12 cellular contexts compared by ENCODE assay signal in genomic region chr7:101996876-101997275, GRCh38.
"Had no signal": no experiment of that assay in that cellular context is flagged by ENCODE, and none has a peak within 500 bp of the region (broad histone marks: within the 10 kb centered on the region; RNA-seq: fewer than 3 reads in every experiment).

No MANE protein-coding gene starts in this region.

- DNase-seq: activated CD4-positive, alpha-beta T cell treated with anti-CD3 and anti-CD28 coated beads for 48 hours; activated CD8-positive, alpha-beta T cell treated with anti-CD3 and anti-CD28 coated beads for 36 hours; activated effector memory CD4-positive, alpha-beta T cell treated with Interleukin-2 at 50 U/mL for 16 hours; activated T-cell treated with anti-CD3 and anti-CD28 coated beads, Interleukin-2, amount 50 U/mL, for 4 hours; adrenal gland; colonic mucosa; esophagus squamous epithelium; midbrain; T-helper 2 cell; thyroid gland had no signal

- H3K9me3 ChIP-seq: adrenal gland, colonic mucosa, esophagus squamous epithelium, thyroid gland had no signal

- H3K4me3 Mint-ChIP-seq: activated CD8-positive, alpha-beta T cell treated with anti-CD3 and anti-CD28 coated beads for 36 hours; activated naive CD4-positive, alpha-beta T cell treated with anti-CD3 and anti-CD28 coated beads, Interleukin-2, amount 50 U/mL, for 24 hours; activated T-cell treated with anti-CD3 and anti-CD28 coated beads, Interleukin-2, amount 50 U/mL, for 4 hours; stimulated activated memory B cell treated with anti-CD40 and anti-IgM and Interleukin-4, amounts not matched to agents 10 μg/mL and 1 μg/mL and 100 μg/mL, for 72 hours had no signal

- H3K4me3 ChIP-seq: adrenal gland, colonic mucosa, esophagus squamous epithelium, thyroid gland had no signal

- H3K36me3 ChIP-seq: adrenal gland, colonic mucosa, esophagus squamous epithelium, thyroid gland had no signal

- ATAC-seq: activated CD8-positive, alpha-beta T cell treated with anti-CD3 and anti-CD28 coated beads for 36 hours; activated T-cell treated with anti-CD3 and anti-CD28 coated beads, Interleukin-2, amount 50 U/mL, for 4 hours; stimulated activated memory B cell treated with anti-CD40 and anti-IgM and Interleukin-4, amounts not matched to agents 10 μg/mL and 1 μg/mL and 100 μg/mL, for 72 hours had no signal

- H3K4me1 ChIP-seq: adrenal gland, colonic mucosa, esophagus squamous epithelium had no signal

- H3K27me3 Mint-ChIP-seq: activated CD8-positive, alpha-beta T cell treated with anti-CD3 and anti-CD28 coated beads for 36 hours; activated naive CD4-positive, alpha-beta T cell treated with anti-CD3 and anti-CD28 coated beads, Interleukin-2, amount 50 U/mL, for 24 hours; stimulated activated memory B cell treated with anti-CD40 and anti-IgM and Interleukin-4, amounts not matched to agents 10 μg/mL and 1 μg/mL and 100 μg/mL, for 72 hours had no signal

- H3K27ac ChIP-seq: adrenal gland, colonic mucosa, esophagus squamous epithelium, thyroid gland had no signal

- H3K27ac Mint-ChIP-seq: activated CD8-positive, alpha-beta T cell treated with anti-CD3 and anti-CD28 coated beads for 36 hours; activated naive CD4-positive, alpha-beta T cell treated with anti-CD3 and anti-CD28 coated beads, Interleukin-2, amount 50 U/mL, for 24 hours; stimulated activated memory B cell treated with anti-CD40 and anti-IgM and Interleukin-4, amounts not matched to agents 10 μg/mL and 1 μg/mL and 100 μg/mL, for 72 hours had no signal

- H3K9me3 Mint-ChIP-seq: activated CD8-positive, alpha-beta T cell treated with anti-CD3 and anti-CD28 coated beads for 36 hours; activated naive CD4-positive, alpha-beta T cell treated with anti-CD3 and anti-CD28 coated beads, Interleukin-2, amount 50 U/mL, for 24 hours; activated T-cell treated with anti-CD3 and anti-CD28 coated beads, Interleukin-2, amount 50 U/mL, for 4 hours; stimulated activated memory B cell treated with anti-CD40 and anti-IgM and Interleukin-4, amounts not matched to agents 10 μg/mL and 1 μg/mL and 100 μg/mL, for 72 hours had no signal

- H3K27me3 ChIP-seq: adrenal gland, colonic mucosa, esophagus squamous epithelium, thyroid gland had no signal

- H3K4me1 Mint-ChIP-seq: activated naive CD4-positive, alpha-beta T cell treated with anti-CD3 and anti-CD28 coated beads, Interleukin-2, amount 50 U/mL, for 24 hours had no signal
